Comparison of ENCODE assay signal across 11 cellular contexts in genomic region chr13:48400090-48400694, GRCh38. TPM values are rescaled to one million over a fixed set of nuclear protein-coding genes. Genes with fewer than 3 reads are reported as not detected.
DNase-seq lines count a peak whose midpoint lies in the region; TF ChIP-seq lines count a peak whose summit lies in the region.
"Had no signal": no experiment of that assay in that cellular context is flagged by ENCODE, and none has a peak within 500 bp of the region (broad histone marks: within the 10 kb centered on the region; RNA-seq: fewer than 3 reads in every experiment).

No MANE protein-coding gene starts in this region.

- H3K4me3 ChIP-seq in BLaER1 = no peak overlapping the region
- no peak overlapping the region for H3K4me3 ChIP-seq in Loucy (ENCODE audit: low read length, poor library complexity, severe bottlenecking)

- H3K9me3 ChIP-seq in BLaER1 (peaks cover 11% of the 10 kb centered on the region), Loucy (ENCODE audit: insufficient read depth, low read depth, low read length) (0 out of 2 replicates have a peak, but pooled peaks cover 5% of the 10 kb centered on the region)

- H3K4me3 Mint-ChIP-seq in nephron progenitor cell = no peak overlapping the region

- H3K27ac ChIP-seq in BLaER1 = peak overlapping the region; percentile 87

- peaks cover 12% of the 10 kb centered on the region for H3K4me1 Mint-ChIP-seq in nephron progenitor cell

- H3F3A ChIP-seq in Loucy (ENCODE audit: low read depth) = peaks cover 6% of the 10 kb centered on the region

- peaks cover 16% of the 10 kb centered on the region for H3K9me3 Mint-ChIP-seq in nephron progenitor cell

- H2AFZ ChIP-seq in Loucy (ENCODE audit: low read length) = no peak overlapping the region

- peaks cover 24% of the 10 kb centered on the region for H3K36me3 Mint-ChIP-seq in nephron progenitor cell (ENCODE audit: low read depth)

- H3K4me1 ChIP-seq in BLaER1 (peaks cover 76% of the 10 kb centered on the region), Loucy (ENCODE audit: insufficient read depth, low read length, poor library complexity, severe bottlenecking) (peaks cover 73% of the 10 kb centered on the region)

- no peaks in the 10 kb centered on the region for H4K20me1 ChIP-seq in BLaER1
- H4K20me1 ChIP-seq in Loucy (ENCODE audit: insufficient read depth, low read length, poor library complexity, severe bottlenecking) = no peaks in the 10 kb centered on the region

- TF ChIP-seq CTCF in Loucy (conservative IDR thresholded peaks at IDR 0.05; ENCODE audit: low read length) (no peak), nephron progenitor cell (IDR thresholded peaks at IDR 0.05) (no peak)

- peak overlapping the region; percentile 32 for H3K27ac Mint-ChIP-seq in nephron progenitor cell

- no peaks in the 10 kb centered on the region for H3K27me3 Mint-ChIP-seq in nephron progenitor cell (ENCODE audit: low read depth, poor library complexity)

- H3K36me3 ChIP-seq in BLaER1 (peaks cover 9% of the 10 kb centered on the region), Loucy (ENCODE audit: insufficient read depth, low read length) (no peaks in the 10 kb centered on the region)

- peak overlapping the region; percentile 89 for H3K4me2 ChIP-seq in BLaER1
- H3K4me2 ChIP-seq in Loucy (ENCODE audit: low read depth, low read length, poor library complexity, severe bottlenecking) = peak overlapping the region; percentile 69

- peaks cover 42% of the 10 kb centered on the region for H3K79me2 ChIP-seq in Loucy (ENCODE audit: insufficient read depth, low read length)

- H3K9me2 ChIP-seq in Loucy (replicated peaks; ENCODE audit: low read depth, low read length) = no peaks in the 10 kb centered on the region

- H3K9ac ChIP-seq in BLaER1 (peak overlapping the region; percentile 70), Loucy (ENCODE audit: low read depth, low read length, poor library complexity, severe bottlenecking) (peak overlapping the region; percentile 61)

- peak; percentile 23 for DNase-seq in dermis blood vessel endothelial cell
- no peak for DNase-seq in nephron progenitor cell
- no peak for DNase-seq in RPMI8226
- DNase-seq in SIG-M5 (lab: John Stamatoyannopoulos, UW) = no peak
- DNase-seq in stimulated activated CD4-positive, alpha-beta T cell treated with anti-CD3 and anti-CD28 coated beads, Interleukin-15, amount 100 ng/mL, for 24 hours = no peak
- DNase-seq in NCI-H128 (lab: John Stamatoyannopoulos, UW; ENCODE audit: unreplicated experiment) = no peak
- DNase-seq: activated CD4-positive, alpha-beta T cell treated with anti-CD3 and anti-CD28 coated beads for 4 hours; NCI-H1417 treated with DMSO at 0.1 percent for 48 hours; posterior cingulate gyrus had no signal

- H3K27me3 ChIP-seq in BLaER1 (no peaks in the 10 kb centered on the region), Loucy (ENCODE audit: insufficient read depth, low read length, poor library complexity, severe bottlenecking) (no peaks in the 10 kb centered on the region)

RNA-seq across cellular contexts. Expression of gene LPAR6, which starts 12.7 kb away (rescaled TPM):
- total RNA-seq in dermis blood vessel endothelial cell = 42.5 and 66.2 TPM in 2 replicates
